4 cellular contexts compared by ENCODE assay signal in the genomic region with DNA sequence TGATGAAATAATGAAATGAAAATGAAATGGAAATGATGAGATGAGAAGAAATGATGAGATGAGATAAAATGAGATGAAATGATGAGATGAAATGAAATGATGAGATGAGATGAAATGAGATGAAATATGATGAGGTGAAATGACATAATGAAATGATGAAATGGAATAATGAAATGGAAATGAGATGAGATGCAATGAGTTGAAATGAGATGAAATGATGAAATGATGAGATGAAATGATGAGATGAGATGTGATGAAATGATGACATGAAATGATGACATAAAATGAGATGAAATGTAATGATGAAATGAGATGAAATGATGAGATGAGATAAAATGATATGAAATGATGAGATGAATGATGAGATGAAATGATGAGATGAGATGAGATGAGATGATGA.
DNase-seq lines count a peak whose midpoint lies in the region; ATAC-seq, FAIRE-seq and TF ChIP-seq lines count a peak whose summit lies in the region.
"Not testable (repeated sequence)": the region's sequence is repeated elsewhere in the genome, so short reads cannot be mapped to it uniquely, and the experiment has no call there.

No MANE protein-coding gene starts in this region.

- POLR2A ChIA-PET in HEK293 (lab: Yijun Ruan, JAX); GM12878 (lab: Charles Lee); K562 (lab: Yijun Ruan, JAX); HepG2 (lab: Yijun Ruan, JAX): not testable (repeated sequence)

- FAIRE-seq in GM12878 (lab: Jason Lieb, UNC); K562 (lab: Jason Lieb, UNC); HepG2 (lab: Jason Lieb, UNC): not testable (repeated sequence)

- H3K36me3 ChIP-seq in HEK293 (ENCODE audit: control insufficient read depth in 2 of 2, insufficient read depth in 1 of 2, low read length in 2 of 2); GM12878 (ENCODE audit: control insufficient read depth in 2 of 2, insufficient read depth in 2 of 2, low read length in 1 of 2); K562 (ENCODE audit: control insufficient read depth, insufficient read depth, low read length); HepG2 (replicated peaks in 1 of 2; ENCODE audit: control insufficient read depth in 1 of 2, insufficient read depth in 2 of 2, low read length in 2 of 2): not testable (repeated sequence)

- RAD21 ChIA-PET in GM12878 (lab: Charles Lee; ENCODE audit: unreplicated experiment): not testable (repeated sequence)

- SMC1A ChIA-PET in GM12878 (lab: Charles Lee; ENCODE audit: uncharacterized antibody, unreplicated experiment): not testable (repeated sequence)

- not testable (repeated sequence) for H3K27ac ChIP-seq in HEK293 (ENCODE audit: extremely low read depth, low read depth, low read length); GM12878 (ENCODE audit: control insufficient read depth, insufficient read depth); K562 (ENCODE audit: extremely low read depth, low read depth, low read length); HepG2 (ENCODE audit: extremely low read length, insufficient read depth, low read length)

- not testable (repeated sequence) for H3K9me1 ChIP-seq in K562 (ENCODE audit: control insufficient read depth, insufficient read depth, low read length)

- CTCF ChIA-PET in HEK293 (lab: Yijun Ruan, JAX); GM12878 (lab: Yijun Ruan, JAX); HepG2 (lab: Yijun Ruan, JAX; ENCODE audit: low intra/inter-chr PET ratio, low total read pairs): not testable (repeated sequence)
- CTCF ChIA-PET in K562 (lab: Yijun Ruan, JAX; ENCODE audit: low intra/inter-chr PET ratio): interaction anchor here (0.7 kb wide), 1 partner anchor 1476 kb away, joined by 5 read pairs; no protein-coding TSS in a partner anchor

- intact Hi-C loops in GM12878 (cut with micrococcal nuclease; ENCODE audit: unreplicated experiment); K562 (cut with micrococcal nuclease); HepG2 (cut with micrococcal nuclease; ENCODE audit: unreplicated experiment): not testable (repeated sequence)

- DNase-seq in GM12878 (ENCODE audit: low read depth, low spot score); K562 (ENCODE audit: extremely low read depth in 1 of 4, low spot score in 3 of 4); HepG2 (ENCODE audit: low spot score): not testable (repeated sequence)

- not testable (repeated sequence) for H3K4me3 ChIP-seq in HEK293 (ENCODE audit: low read depth, low read length); GM12878; K562; HepG2 (replicated peaks in 1 of 3; ENCODE audit: insufficient read depth in 1 of 3, low read depth in 2 of 3, low read length in 3 of 3)

- not testable (repeated sequence) for TF ChIP-seq EP300 in GM12878 (IDR thresholded peaks at IDR 0.05; ENCODE audit: borderline replicate concordance in 1 of 2, control insufficient read depth in 1 of 2, low read depth in 2 of 2, low read length in 2 of 2); K562 (IDR thresholded peaks at IDR 0.05; ENCODE audit: low read length); HepG2 (IDR thresholded peaks at IDR 0.05; ENCODE audit: low read depth in 2 of 2, low read length in 2 of 2); HepG2 (CRISPR knock-in tag; IDR thresholded peaks at IDR 0.05; ENCODE audit: borderline replicate concordance)

- TF ChIP-seq POLR2A in GM12878 (IDR thresholded peaks at IDR 0.05; ENCODE audit: low read depth, low read length); K562 (conservative IDR thresholded peaks at IDR 0.05); HepG2 (IDR thresholded peaks at IDR 0.05; ENCODE audit: insufficient read depth in 1 of 2, low read depth in 2 of 2, low read length in 2 of 2): not testable (repeated sequence)

- H3K4me1 ChIP-seq in HEK293 (ENCODE audit: control insufficient read depth, insufficient read depth, low read length); GM12878 (ENCODE audit: control insufficient read depth, insufficient read depth, low read length); K562 (replicated peaks in 1 of 2; ENCODE audit: control insufficient read depth in 2 of 2, insufficient read depth in 2 of 2, low read length in 2 of 2); HepG2 (ENCODE audit: insufficient read depth, low read length): not testable (repeated sequence)

- H3K79me2 ChIP-seq in GM12878 (ENCODE audit: control insufficient read depth, insufficient read depth, low read length); K562 (ENCODE audit: control insufficient read depth, insufficient read depth, low read length); HepG2 (ENCODE audit: insufficient read depth, low read length): not testable (repeated sequence)

- TF ChIP-seq CTCF in HEK293 (tag by site-specific recombination; IDR thresholded peaks at IDR 0.05); GM12878 (IDR thresholded peaks at IDR 0.05 in 2 of 3, conservative IDR thresholded peaks at IDR 0.05 in 1 of 3; ENCODE audit: control insufficient read depth in 2 of 3, extremely low read depth in 1 of 3, insufficient read depth in 1 of 3, low read depth in 3 of 3, low read length in 3 of 3); K562 (IDR thresholded peaks at IDR 0.05 in 2 of 3, conservative IDR thresholded peaks at IDR 0.05 in 1 of 3; ENCODE audit: insufficient read depth in 2 of 3, low read depth in 1 of 3, low read length in 3 of 3); HepG2 (CRISPR knock-in tag; IDR thresholded peaks at IDR 0.05): not testable (repeated sequence)

- not testable (repeated sequence) for H3K4me2 ChIP-seq in GM12878 (ENCODE audit: control insufficient read depth, insufficient read depth); K562 (ENCODE audit: insufficient read depth, low read length); HepG2 (ENCODE audit: low read depth, low read length)

- not testable (repeated sequence) for H3K9ac ChIP-seq in GM12878 (ENCODE audit: control insufficient read depth, insufficient read depth, low read length); K562 (ENCODE audit: insufficient read depth in 1 of 2, low read depth in 2 of 2, low read length in 2 of 2); HepG2 (ENCODE audit: insufficient read depth, low read depth, low read length)

- H2AFZ ChIP-seq in GM12878 (ENCODE audit: control insufficient read depth, low read depth, low read length); K562 (ENCODE audit: low read depth, low read length); HepG2 (ENCODE audit: low read length): not testable (repeated sequence)

- not testable (repeated sequence) for TF ChIP-seq RAD21 in GM12878 (IDR thresholded peaks at IDR 0.05; ENCODE audit: insufficient read depth, low read depth, low read length); K562 (CRISPR knock-in tag; conservative IDR thresholded peaks at IDR 0.05 in 1 of 2, IDR thresholded peaks at IDR 0.05 in 1 of 2); HepG2 (CRISPR knock-in tag; IDR thresholded peaks at IDR 0.05)

- not testable (repeated sequence) for H3K9me3 ChIP-seq in HEK293 (ENCODE audit: control insufficient read depth, insufficient read depth, low read depth, low read length); GM12878 (replicated peaks; ENCODE audit: control insufficient read depth, insufficient read depth, low read length); K562 (replicated peaks; ENCODE audit: control insufficient read depth, insufficient read depth, low read depth, low read length); HepG2 (ENCODE audit: low read length)

- in situ Hi-C loops in GM12878 (cut with MboI); K562 (cut with MboI); HepG2 (cut with HindIII; ENCODE audit: extremely low pct_ligation_motif_present, low pct_unique_long_range_greater_than_20kb): not testable (repeated sequence)

- not testable (repeated sequence) for BruUV-seq in GM12878 (replicated peaks; lab: Mats Ljungman, UMichigan); K562 (replicated peaks; lab: Mats Ljungman, UMichigan); HepG2 (replicated peaks; lab: Mats Ljungman, UMichigan)

- not testable (repeated sequence) for H4K20me1 ChIP-seq in GM12878 (ENCODE audit: control insufficient read depth, insufficient read depth); K562 (replicated peaks; ENCODE audit: control insufficient read depth, insufficient read depth, low read length); HepG2 (ENCODE audit: insufficient read depth, low read length)

- not testable (repeated sequence) for ATAC-seq in GM12878, K562, HepG2

- H3K27me3 ChIP-seq in GM12878 (replicated peaks in 1 of 2; ENCODE audit: control insufficient read depth in 2 of 2, insufficient read depth in 2 of 2, low read length in 1 of 2); K562 (ENCODE audit: control insufficient read depth in 2 of 2, insufficient read depth in 2 of 2, low read length in 2 of 2); HepG2 (ENCODE audit: control insufficient read depth in 1 of 2, insufficient read depth in 2 of 2, low read length in 2 of 2): not testable (repeated sequence)

TF ChIP-seq in K562, 482 proteins besides CTCF, POLR2A, EP300 and RAD21 (continues in another document):
- TF ChIP-seq HLTF (IDR thresholded peaks at IDR 0.05): 0 out of 2 replicates have a peak, but pooled peaks have one; percentile 42
